ENCODE assay signal across 29 cellular contexts in the genomic region with DNA sequence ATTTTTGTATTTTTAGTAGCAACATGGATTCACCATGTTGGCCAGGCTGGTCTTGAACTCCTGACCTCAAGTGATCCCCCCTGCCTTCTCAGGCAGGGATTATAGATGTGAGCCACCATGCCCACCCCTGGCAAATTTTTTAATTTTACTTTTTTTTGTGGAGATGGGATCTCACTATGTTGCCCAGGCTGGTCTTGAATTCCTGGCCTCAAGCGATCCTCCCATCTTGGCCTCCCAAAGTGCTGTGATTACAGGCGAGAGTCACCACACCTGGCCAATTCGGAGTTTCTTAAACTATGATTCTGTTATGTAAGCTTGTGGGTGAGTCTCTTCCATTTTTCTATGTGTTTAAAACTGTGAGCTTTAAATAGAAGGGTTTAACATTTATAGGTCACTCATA. TPM values are rescaled to one million over a fixed set of nuclear protein-coding genes. Genes with fewer than 3 reads are reported as not detected.
"Had no signal": no experiment of that assay in that cellular context is flagged by ENCODE, and none has a peak within 500 bp of the region (broad histone marks: within the 10 kb centered on the region; RNA-seq: fewer than 3 reads in every experiment).

No MANE protein-coding gene starts in this region.

- H3K79me2 ChIP-seq: parathyroid adenoma had no signal

- H3K4me1 ChIP-seq: parathyroid adenoma, upper lobe of left lung, vagina had no signal

- H3K4me2 ChIP-seq: neural progenitor cell had no signal

- H3K4me1 Mint-ChIP-seq: natural killer cell; neural progenitor cell; stimulated activated effector memory CD8-positive, alpha-beta T cell treated with anti-CD3 and anti-CD28 coated beads, Interleukin-12 subunit alpha, Interleukin-12 subunit beta, amount 100 ng/mL, for 72 hours had no signal

- DNase-seq: natural killer cell; occipital lobe; ovary; posterior cingulate gyrus; psoas muscle; right cardiac atrium; small intestine; stimulated activated CD4-positive, alpha-beta T cell treated with anti-CD3 and anti-CD28 coated beads, Interleukin-15, amount 100 ng/mL, for 24 hours; stimulated activated CD4-positive, alpha-beta T cell treated with anti-CD3 and anti-CD28 coated beads, Interleukin-2, amount 100 ng/mL, for 24 hours; stimulated activated CD4-positive, alpha-beta T cell treated with anti-CD3 and anti-CD28 coated beads, Interleukin-2, amount 100 ng/mL, for 48 hours; stimulated activated CD4-positive, alpha-beta T cell treated with anti-CD3 and anti-CD28 coated beads, Interleukin-4, amount 100 ng/mL, for 24 hours; stimulated activated naive B cell treated with anti-CD40 and anti-IgM and Interleukin-4, amounts not matched to agents 10 μg/mL and 1 μg/mL and 100 μg/mL, for 72 hours; stimulated activated naive CD4-positive, alpha-beta T cell treated with Interleukin-2 at 50 U/mL for 16 hours; stomach; thyroid gland; trophoblast cell; upper lobe of left lung had no signal

- H3K9me3 Mint-ChIP-seq: natural killer cell; nephron; neural progenitor cell; stimulated activated effector memory CD8-positive, alpha-beta T cell treated with anti-CD3 and anti-CD28 coated beads, Interleukin-12 subunit alpha, Interleukin-12 subunit beta, amount 100 ng/mL, for 72 hours; stimulated activated naive B cell treated with anti-CD40 and anti-IgM and Interleukin-4, amounts not matched to agents 10 μg/mL and 1 μg/mL and 100 μg/mL, for 72 hours; stimulated activated naive CD8-positive, alpha-beta T cell treated with anti-CD3 and anti-CD28 coated beads, Interleukin-15, Interleukin-2, amounts not matched to agents 100 ng/mL and 50 ng/mL, for 24 hours had no signal

- H3K4me3 Mint-ChIP-seq: natural killer cell; nephron; neural progenitor cell; stimulated activated effector memory CD8-positive, alpha-beta T cell treated with anti-CD3 and anti-CD28 coated beads, Interleukin-12 subunit alpha, Interleukin-12 subunit beta, amount 100 ng/mL, for 72 hours; stimulated activated naive B cell treated with anti-CD40 and anti-IgM and Interleukin-4, amounts not matched to agents 10 μg/mL and 1 μg/mL and 100 μg/mL, for 72 hours; stimulated activated naive CD8-positive, alpha-beta T cell treated with anti-CD3 and anti-CD28 coated beads, Interleukin-15, Interleukin-2, amounts not matched to agents 100 ng/mL and 50 ng/mL, for 24 hours had no signal

- H3K27me3 Mint-ChIP-seq: progenitor cell of endocrine pancreas; stimulated activated naive B cell treated with anti-CD40 and anti-IgM and Interleukin-4, amounts not matched to agents 10 μg/mL and 1 μg/mL and 100 μg/mL, for 72 hours; stimulated activated naive CD8-positive, alpha-beta T cell treated with anti-CD3 and anti-CD28 coated beads, Interleukin-15, Interleukin-2, amounts not matched to agents 100 ng/mL and 50 ng/mL, for 24 hours had no signal

- H3K36me3 ChIP-seq: neural progenitor cell, ovary, thyroid gland had no signal

- H3K27ac Mint-ChIP-seq: natural killer cell; nephron; neural progenitor cell; progenitor cell of endocrine pancreas; stimulated activated effector memory CD8-positive, alpha-beta T cell treated with anti-CD3 and anti-CD28 coated beads, Interleukin-12 subunit alpha, Interleukin-12 subunit beta, amount 100 ng/mL, for 72 hours; stimulated activated naive B cell treated with anti-CD40 and anti-IgM and Interleukin-4, amounts not matched to agents 10 μg/mL and 1 μg/mL and 100 μg/mL, for 72 hours; stimulated activated naive CD8-positive, alpha-beta T cell treated with anti-CD3 and anti-CD28 coated beads, Interleukin-15, Interleukin-2, amounts not matched to agents 100 ng/mL and 50 ng/mL, for 24 hours had no signal

- H3K9ac ChIP-seq: neural progenitor cell, parathyroid adenoma had no signal

- H3K27me3 ChIP-seq: neural progenitor cell, ovary, stomach, thyroid gland, tibial nerve, upper lobe of left lung, vagina had no signal

- H3K4me3 ChIP-seq: neural progenitor cell, ovary, psoas muscle, stomach, thoracic aorta, thyroid gland, tibial nerve, upper lobe of left lung, vagina had no signal

- H3K36me3 Mint-ChIP-seq: natural killer cell had no signal

- H3K9me3 ChIP-seq: ovary, psoas muscle, stomach, thoracic aorta, thyroid gland, tibial nerve, upper lobe of left lung, vagina had no signal

- FAIRE-seq: small intestine, urothelium cell line had no signal

- H2AFZ ChIP-seq: neural progenitor cell, parathyroid adenoma had no signal

- ATAC-seq: natural killer cell; psoas muscle; right cardiac atrium; sciatic nerve; stimulated activated effector memory CD8-positive, alpha-beta T cell treated with anti-CD3 and anti-CD28 coated beads, Interleukin-12 subunit alpha, Interleukin-12 subunit beta, amount 100 ng/mL, for 72 hours; stimulated activated naive B cell treated with anti-CD40 and anti-IgM and Interleukin-4, amounts not matched to agents 10 μg/mL and 1 μg/mL and 100 μg/mL, for 72 hours had no signal

- H3K27ac ChIP-seq: neural progenitor cell, ovary, parathyroid adenoma, psoas muscle, stomach, thoracic aorta, thyroid gland, tibial nerve, upper lobe of left lung, vagina had no signal

RNA-seq across cellular contexts. Expression of a gene that starts 35.2 kb away (rescaled TPM):
- total RNA-seq: stomach, temporal lobe, thoracic aorta, vagina had no signal
